In the genomic region with DNA sequence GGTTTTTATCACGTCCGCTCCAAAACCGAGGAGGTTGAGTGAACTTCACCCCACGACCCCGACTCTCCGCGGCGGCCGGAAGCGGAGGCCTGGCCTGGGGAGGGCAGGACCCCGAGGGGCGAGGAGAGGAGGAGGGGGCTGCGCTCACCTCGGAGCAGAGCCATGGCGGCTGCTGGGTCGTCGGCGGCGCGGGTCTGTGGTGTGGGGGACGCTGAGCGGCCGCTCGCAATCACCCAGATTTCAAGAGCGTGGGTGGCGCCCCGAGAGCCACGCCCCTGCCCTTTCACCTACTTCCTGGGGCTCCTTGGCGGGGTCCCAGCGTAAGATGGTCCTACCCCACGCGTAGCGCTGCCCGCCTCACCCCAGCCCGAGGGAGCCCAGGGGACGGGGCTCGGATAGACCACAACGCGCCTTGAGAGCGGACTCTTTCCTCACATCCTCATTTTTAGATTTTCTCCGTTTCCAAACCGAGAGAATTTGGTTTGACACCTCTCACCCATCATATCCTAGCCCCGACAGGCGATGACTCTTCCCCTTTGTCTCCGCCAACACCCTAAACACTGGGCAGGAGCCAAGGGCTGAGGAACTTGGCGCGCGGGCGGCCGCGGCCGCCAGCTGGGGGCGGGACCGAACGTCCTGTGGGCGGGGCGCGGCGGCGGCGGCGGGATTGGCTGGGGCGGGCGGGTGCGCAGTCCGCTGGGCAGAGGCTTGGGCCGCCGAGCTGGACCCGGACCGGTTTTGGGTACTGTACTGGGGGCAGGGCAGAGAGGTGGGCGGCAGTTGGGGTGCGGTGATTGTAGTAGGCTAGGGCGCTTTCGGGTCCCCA, we compare ENCODE assay signal across 8 cellular contexts. TPM values are rescaled to one million over a fixed set of nuclear protein-coding genes. Genes with fewer than 3 reads are reported as not detected.
A peak's percentile ranks its signal among the peaks of the same experiment; 100 is the strongest.
DNase-seq lines count a peak whose midpoint lies in the region; ATAC-seq lines count a peak whose summit lies in the region.

A gene with protein sequence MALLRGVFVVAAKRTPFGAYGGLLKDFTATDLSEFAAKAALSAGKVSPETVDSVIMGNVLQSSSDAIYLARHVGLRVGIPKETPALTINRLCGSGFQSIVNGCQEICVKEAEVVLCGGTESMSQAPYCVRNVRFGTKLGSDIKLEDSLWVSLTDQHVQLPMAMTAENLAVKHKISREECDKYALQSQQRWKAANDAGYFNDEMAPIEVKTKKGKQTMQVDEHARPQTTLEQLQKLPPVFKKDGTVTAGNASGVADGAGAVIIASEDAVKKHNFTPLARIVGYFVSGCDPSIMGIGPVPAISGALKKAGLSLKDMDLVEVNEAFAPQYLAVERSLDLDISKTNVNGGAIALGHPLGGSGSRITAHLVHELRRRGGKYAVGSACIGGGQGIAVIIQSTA (minus strand): TSS at position 213 of the 826 bp plus-strand sequence. CDS start 49 bp downstream, at position 164.

- peak; percentile 88 for DNase-seq in COLO668 (lab: John Stamatoyannopoulos, UW; ENCODE audit: unreplicated experiment)
- DNase-seq in HS-27A (ENCODE audit: low read depth): peak; percentile 64
- DNase-seq in NT2/D1 (ENCODE audit: low read depth, low spot score): peak; percentile 36
- DNase-seq in activated CD8-positive, alpha-beta memory T cell treated with anti-CD3 and anti-CD28 coated beads, Interleukin-2, amount 10 ng/mL, durations not matched to agents 7 days and 5 days: peak; percentile 89
- DNase-seq in stimulated activated CD8-positive, alpha-beta memory T cell treated with anti-CD3 and anti-CD28 coated beads, Interleukin-15, amount 100 ng/mL, for 48 hours (ENCODE audit: low read depth in 2 of 2): peak; percentile 79 to 80

- peak within 1 kb of the TSS; percentile 97 for H3K27ac Mint-ChIP-seq in activated CD8-positive, alpha-beta memory T cell treated with anti-CD3 and anti-CD28 coated beads, Interleukin-2, amount 10 ng/mL, durations not matched to agents 7 days and 5 days

- peak; percentile 80 for ATAC-seq in GM19468 (IDR thresholded peaks at IDR 0.05; ENCODE audit: extremely low read depth, unreplicated experiment)
- ATAC-seq in activated CD8-positive, alpha-beta memory T cell treated with anti-CD3 and anti-CD28 coated beads, Interleukin-2, amount 10 ng/mL, durations not matched to agents 7 days and 5 days: peak; percentile 84

- H3K4me3 Mint-ChIP-seq in activated CD8-positive, alpha-beta memory T cell treated with anti-CD3 and anti-CD28 coated beads, Interleukin-2, amount 10 ng/mL, durations not matched to agents 7 days and 5 days: peak within 1 kb of the TSS; percentile 91

- 0 to 1% methylated on average over 50 to 57 of the region's 74 CpGs for WGBS in mesodermal cell (ENCODE audit: insufficient coverage in 2 of 2), 2 experiments

- H3K27ac ChIP-seq in mesodermal cell (ENCODE audit: low read depth, low read length, severe bottlenecking): peak within 1 kb of the TSS; percentile 92

- H3K9ac ChIP-seq in NT2/D1 (ENCODE audit: insufficient read length, low read depth) (peak within 1 kb of the TSS; percentile 92), endocrine pancreas (ENCODE audit: control insufficient read depth, insufficient read depth, low read length) (peak within 1 kb of the TSS; percentile 94)

- H3K27me3 ChIP-seq in NT2/D1 (ENCODE audit: insufficient read depth, insufficient read length) (no peaks in the 10 kb centered on the region), endocrine pancreas (ENCODE audit: control insufficient read depth, insufficient read depth, low read length) (no peaks in the 10 kb centered on the region)

- H3K9me3 ChIP-seq in NT2/D1 (ENCODE audit: insufficient read depth, low read length) (peaks cover 22% of the 10 kb centered on the region), endocrine pancreas (ENCODE audit: control insufficient read depth, low read length) (no peaks in the 10 kb centered on the region), mesodermal cell (ENCODE audit: control insufficient read depth, low read length) (peaks cover 11% of the 10 kb centered on the region)

- no peaks in the 10 kb centered on the region for H3K27me3 Mint-ChIP-seq in activated CD8-positive, alpha-beta memory T cell treated with anti-CD3 and anti-CD28 coated beads, Interleukin-2, amount 10 ng/mL, durations not matched to agents 7 days and 5 days

- H3K4me3 ChIP-seq in NT2/D1 (ENCODE audit: insufficient read length, low read depth) (peak within 1 kb of the TSS; percentile 82), endocrine pancreas (ENCODE audit: control insufficient read depth, insufficient read depth, low read length) (peak within 1 kb of the TSS; percentile 84), mesodermal cell (ENCODE audit: extremely low read depth, insufficient read depth, low read length, poor library complexity, severe bottlenecking) (peak within 1 kb of the TSS; percentile 72)

- peaks cover 61% of the 10 kb centered on the region for H3K4me1 Mint-ChIP-seq in activated CD8-positive, alpha-beta memory T cell treated with anti-CD3 and anti-CD28 coated beads, Interleukin-2, amount 10 ng/mL, durations not matched to agents 7 days and 5 days

- H3K4me1 ChIP-seq in NT2/D1 (ENCODE audit: insufficient read depth, insufficient read length) (no peaks in the 10 kb centered on the region), endocrine pancreas (ENCODE audit: control insufficient read depth, insufficient read depth, low read length) (peaks cover 7% of the 10 kb centered on the region), mesodermal cell (ENCODE audit: control insufficient read depth, insufficient read depth, low read length, poor library complexity, severe bottlenecking) (peaks cover 7% of the 10 kb centered on the region)

- H3K9me3 Mint-ChIP-seq in activated CD8-positive, alpha-beta memory T cell treated with anti-CD3 and anti-CD28 coated beads, Interleukin-2, amount 10 ng/mL, durations not matched to agents 7 days and 5 days (ENCODE audit: low read depth): peaks cover 5% of the 10 kb centered on the region

- H3K36me3 ChIP-seq in NT2/D1 (ENCODE audit: insufficient read depth, insufficient read length, low read length) (peaks cover 6% of the 10 kb centered on the region), endocrine pancreas (ENCODE audit: control insufficient read depth, insufficient read depth, low read length) (no peaks in the 10 kb centered on the region), mesodermal cell (ENCODE audit: control insufficient read depth, insufficient read depth, low read length) (peaks cover 14% of the 10 kb centered on the region)

- H3K36me3 Mint-ChIP-seq in activated CD8-positive, alpha-beta memory T cell treated with anti-CD3 and anti-CD28 coated beads, Interleukin-2, amount 10 ng/mL, durations not matched to agents 7 days and 5 days: peaks cover 49% of the 10 kb centered on the region

- CTCF ChIA-PET in activated CD8-positive, alpha-beta memory T cell treated with anti-CD3 and anti-CD28 coated beads, Interleukin-2, amount 10 ng/mL, durations not matched to agents 7 days and 5 days (lab: Charles Lee): interaction anchor here (0.7 to 1.9 kb wide), 3 partner anchors 35 to 326 kb away, joined by 3 to 4 read pairs (median 4); a partner anchor contains a TSS

RNA-seq across cellular contexts. Expression of the gene that starts here (rescaled TPM):
- 100 to 1,000 TPM in 1 of 2 experiments, 10 to 100 TPM in 1; 73.6 to 105 TPM for total RNA-seq in activated CD8-positive, alpha-beta memory T cell treated with anti-CD3 and anti-CD28 coated beads, Interleukin-2, amount 10 ng/mL, durations not matched to agents 7 days and 5 days
- polyA plus RNA-seq in mesodermal cell (2013, experiment 1 of 2): 101 TPM
- 119 TPM for polyA plus RNA-seq in mesodermal cell (2013, experiment 2 of 2)

Comparison
In these comparisons a context has a peak if more than half of its experiments do, and no peak if none do; other contexts are left out.
1. Peak in every context shown above with its lines: DNase-seq, ATAC-seq, H3K4me3 ChIP-seq and H3K27ac ChIP-seq.
2. DNase-seq: peak in every context shown above with its lines; median percentile 89 in activated CD8-positive, alpha-beta memory T cell treated with anti-CD3 and anti-CD28 coated beads, Interleukin-2, amount 10 ng/mL, durations not matched to agents 7 days and 5 days; 88 in COLO668; 80 in stimulated activated CD8-positive, alpha-beta memory T cell treated with anti-CD3 and anti-CD28 coated beads, Interleukin-15, amount 100 ng/mL, for 48 hours; 64 in HS-27A; 36 in NT2/D1.